Comparison of ENCODE assay signal across 27 cellular contexts in genomic region chr2:55236992-55237543, GRCh38. TPM values are rescaled to one million over a fixed set of nuclear protein-coding genes. Genes with fewer than 3 reads are reported as not detected.
A peak's percentile ranks its signal among the peaks of the same experiment; 100 is the strongest.
DNase-seq lines count a peak whose midpoint lies in the region; ATAC-seq, FAIRE-seq and TF ChIP-seq lines count a peak whose summit lies in the region.
"Had no signal": no experiment of that assay in that cellular context is flagged by ENCODE, and none has a peak within 500 bp of the region (broad histone marks: within the 10 kb centered on the region; RNA-seq: fewer than 3 reads in every experiment).

No MANE protein-coding gene starts in this region.

- H3K27ac Mint-ChIP-seq in CD8-positive, alpha-beta T cell = peak overlapping the region; percentile 49
- H3K27ac Mint-ChIP-seq in WTC11 = no peak overlapping the region

- H3K4me3 ChIP-seq in A549 = no peak overlapping the region
- no peak overlapping the region for H3K4me3 ChIP-seq in CD8-positive, alpha-beta T cell (ENCODE audit: low read depth, low read length)
- no peak overlapping the region for H3K4me3 ChIP-seq in MM.1S (ENCODE audit: low read length)
- H3K4me3 ChIP-seq: cardiac muscle cell, spleen, thyroid gland had no signal

- TF ChIP-seq CTCF in A549 (IDR thresholded peaks at IDR 0.05) (no peak), WTC11 (IDR thresholded peaks at IDR 0.05) (no peak), MM.1S (IDR thresholded peaks at IDR 0.05; ENCODE audit: low read length) (no peak)
- TF ChIP-seq CTCF in CD8-positive, alpha-beta T cell (IDR thresholded peaks at IDR 0.05) = no peak

- no peaks in the 10 kb centered on the region for H3K27me3 Mint-ChIP-seq in CD8-positive, alpha-beta T cell (ENCODE audit: low read depth)
- H3K27me3 Mint-ChIP-seq in WTC11 (ENCODE audit: low read depth) = no peaks in the 10 kb centered on the region
- H3K27me3 Mint-ChIP-seq: stimulated activated naive CD8-positive, alpha-beta T cell treated with anti-CD3 and anti-CD28 coated beads, Interleukin-15, Interleukin-2, amounts not matched to agents 100 ng/mL and 50 ng/mL, for 24 hours had no signal

- no peak for TF ChIP-seq POLR2A in A549 (IDR thresholded peaks at IDR 0.05; ENCODE audit: low read length)

- H3K9me3 Mint-ChIP-seq in CD8-positive, alpha-beta T cell = no peaks in the 10 kb centered on the region
- H3K9me3 Mint-ChIP-seq in WTC11 = no peaks in the 10 kb centered on the region
- H3K9me3 Mint-ChIP-seq: CD8-positive, alpha-beta memory T cell; stimulated activated naive CD8-positive, alpha-beta T cell treated with anti-CD3 and anti-CD28 coated beads, Interleukin-15, Interleukin-2, amounts not matched to agents 100 ng/mL and 50 ng/mL, for 24 hours had no signal

- H3K36me3 Mint-ChIP-seq in CD8-positive, alpha-beta T cell = peaks cover 65% of the 10 kb centered on the region
- H3K36me3 Mint-ChIP-seq in WTC11 = peaks cover 45% of the 10 kb centered on the region

- DNase-seq in A549 (ENCODE audit: low read depth in 1 of 2, low spot score in 1 of 2) (no peak), KBM-7 (peak; percentile 31), WTC11 (ENCODE audit: low spot score) (no peak), MM.1S (no peak), NCI-H1930 (lab: John Stamatoyannopoulos, UW) (no peak)
- DNase-seq in CD8-positive, alpha-beta T cell = no peak
- DNase-seq: activated CD4-positive, CD25-positive, alpha-beta regulatory T cell treated with anti-CD3 and anti-CD28 coated beads, Interleukin-2, amount 50 U/mL, for 72 hours; activated CD8-positive, alpha-beta memory T cell treated with anti-CD3 and anti-CD28 coated beads for 24 hours; activated naive CD4-positive, alpha-beta T cell treated with Interleukin-2 at 50 U/mL for 16 hours; activated T-cell treated with anti-CD3 and anti-CD28 coated beads, Interleukin-2, amount 50 U/mL, for 48 hours; amygdala; CD8-positive, alpha-beta memory T cell; DMS79; GOT3; kidney glomerular epithelial cell; NCI-H1048; NCI-H2081; NCI-H446 treated with DMSO at 0.1 percent for 48 hours; nucleus accumbens; RPMI8226; spleen; stimulated activated CD4-positive, alpha-beta T cell treated with anti-CD3 and anti-CD28 coated beads, Interleukin-4, amount 100 ng/mL, for 24 hours; thyroid gland had no signal

- peaks cover 30% of the 10 kb centered on the region for H3K79me2 ChIP-seq in MM.1S (ENCODE audit: low read length)

- H3K4me1 ChIP-seq in A549 (peaks cover 24% of the 10 kb centered on the region), MM.1S (ENCODE audit: low read length) (peaks cover 11% of the 10 kb centered on the region; the same call in 1 of the 2 replicates)
- peaks cover 16% of the 10 kb centered on the region for H3K4me1 ChIP-seq in CD8-positive, alpha-beta T cell (ENCODE audit: insufficient read depth, low read length)

- no peak for FAIRE-seq in A549 (lab: Jason Lieb, UNC)

- no peak overlapping the region for H3K4me2 ChIP-seq in A549
- no peak overlapping the region for H3K4me2 ChIP-seq in MM.1S (ENCODE audit: low read depth, low read length)

- in situ Hi-C loops in KBM-7 (cut with MboI; ENCODE audit: low pct_unique_long_range_greater_than_20kb, low sequenced_read_pairs) = no loop called here

- H3K27ac ChIP-seq in A549 (no peak overlapping the region), MM.1S (ENCODE audit: low read length) (no peak overlapping the region)
- H3K27ac ChIP-seq in CD8-positive, alpha-beta T cell (ENCODE audit: low read depth, low read length) = no peak overlapping the region
- H3K27ac ChIP-seq: spleen, thyroid gland had no signal

- ATAC-seq in A549 (no peak), WTC11 (no peak), HG02981 (IDR thresholded peaks at IDR 0.05; ENCODE audit: unreplicated experiment) (no peak), GM18519 (IDR thresholded peaks at IDR 0.05; ENCODE audit: low FRiP score, unreplicated experiment) (no peak)
- ATAC-seq in CD8-positive, alpha-beta T cell = no peak

- POLR2A ChIA-PET in A549 (lab: Yijun Ruan, JAX) (interaction anchor here (0.8 kb wide), 1 partner anchor 514 kb away, joined by 5 read pairs; no protein-coding TSS in a partner anchor), WTC11 (lab: Charles Lee) (interaction anchor here (0.8 kb wide), 1 partner anchor 155 kb away, joined by 8 read pairs; no protein-coding TSS in a partner anchor)
- POLR2A ChIA-PET in CD8-positive, alpha-beta T cell (lab: Charles Lee) = no interaction called here

- WGBS in A549 (ENCODE audit: missing lambda C conversion rate) = 93% methylated on average over 2 of the region's 2 CpGs

- peaks cover 33% of the 10 kb centered on the region for H3K4me1 Mint-ChIP-seq in CD8-positive, alpha-beta T cell (ENCODE audit: low read depth)
- H3K4me1 Mint-ChIP-seq in WTC11 = peaks cover 15% of the 10 kb centered on the region

- intact Hi-C loops in CD8-positive, alpha-beta T cell (cut with DNase I, micrococcal nuclease) = loop anchor here (2.0 to 10.0 kb wide), 3 partner anchors 14 to 1262 kb away; partner anchors contain the start of genes PNPT1 (in 1 of the 2) and PSME4 (in 1 of the 2)

- H3K36me3 ChIP-seq in CD8-positive, alpha-beta T cell (ENCODE audit: insufficient read depth, low read length) = peaks cover 22% of the 10 kb centered on the region
- H3K36me3 ChIP-seq in MM.1S (replicated peaks; ENCODE audit: insufficient read depth, low read length) = peaks cover 3% of the 10 kb centered on the region; the same call in 1 of the 2 replicates

- peaks cover 42% of the 10 kb centered on the region for H3F3A ChIP-seq in MM.1S (ENCODE audit: insufficient read depth, low read length)

- H3K9me3 ChIP-seq in A549 = no peaks in the 10 kb centered on the region
- H3K9me3 ChIP-seq in CD8-positive, alpha-beta T cell (ENCODE audit: low read length) = no peaks in the 10 kb centered on the region
- no peaks in the 10 kb centered on the region for H3K9me3 ChIP-seq in MM.1S (replicated peaks; ENCODE audit: insufficient read depth, low read length)
- H3K9me3 ChIP-seq: spleen, thyroid gland had no signal

- H3K4me3 Mint-ChIP-seq in CD8-positive, alpha-beta T cell = no peak overlapping the region
- H3K4me3 Mint-ChIP-seq in WTC11 = no peak overlapping the region

- no peak for TF ChIP-seq EP300 in A549 (IDR thresholded peaks at IDR 0.05)

- no peaks in the 10 kb centered on the region for H3K9me2 ChIP-seq in MM.1S (replicated peaks; ENCODE audit: insufficient read depth, low read length)

- H3K27me3 ChIP-seq in CD8-positive, alpha-beta T cell (ENCODE audit: insufficient read depth, low read length) = no peaks in the 10 kb centered on the region
- H3K27me3 ChIP-seq in MM.1S (replicated peaks; ENCODE audit: insufficient read depth, low read length) = no peaks in the 10 kb centered on the region
- H3K27me3 ChIP-seq: cardiac muscle cell, spleen, thyroid gland had no signal

- no peak for TF ChIP-seq RAD21 in A549 (conservative IDR thresholded peaks at IDR 0.05 in 1 of 2, IDR thresholded peaks at IDR 0.05 in 1 of 2)

- no peak overlapping the region for H3K9ac ChIP-seq in MM.1S (ENCODE audit: low read length)

- no peak overlapping the region for H2AFZ ChIP-seq in MM.1S (ENCODE audit: low read length)

- no peaks in the 10 kb centered on the region; the same call in 1 of the 2 replicates for H4K20me1 ChIP-seq in MM.1S (ENCODE audit: insufficient read depth, low read length)

- CTCF ChIA-PET in A549 (lab: Yijun Ruan, JAX) = interaction anchor here (0.7 to 1.3 kb wide), 2 partner anchors 194 to 337 kb away, joined by 3 read pairs; no protein-coding TSS in a partner anchor
- CTCF ChIA-PET in CD8-positive, alpha-beta T cell (lab: Charles Lee) = interaction anchor here (0.8 kb wide), 2 partner anchors 9 to 14 kb away, joined by 3 read pairs; no protein-coding TSS in a partner anchor
- CTCF ChIA-PET in WTC11 (lab: Charles Lee) = no interaction called here

TF ChIP-seq in A549, 52 proteins besides CTCF, POLR2A, EP300 and RAD21 (continues in another document):
- 0 out of 2 replicates have a peak, but pooled peaks have one; percentile 10 for TF ChIP-seq FOSB (CRISPR knock-in tag; IDR thresholded peaks at IDR 0.05)
- TF ChIP-seq HOXA7 (CRISPR knock-in tag; IDR thresholded peaks at IDR 0.05) = 0 out of 2 replicates have a peak, but pooled peaks have one; percentile 34
- TF ChIP-seq BHLHE40 (IDR thresholded peaks at IDR 0.05; ENCODE audit: low read depth, low read length) = no peak
- TF ChIP-seq RARB (CRISPR knock-in tag; IDR thresholded peaks at IDR 0.05) = peak; percentile 59; the same call in 1 of the 2 replicates
- no peak for TF ChIP-seq SREBF2 (IDR thresholded peaks at IDR 0.05)

TF ChIP-seq in WTC11, 78 proteins besides CTCF, POLR2A, EP300 and RAD21 (continues in another document):
- TF ChIP-seq ETV6 (CRISPR knock-in tag; IDR thresholded peaks at IDR 0.05) (no peak), NFE2L1 (CRISPR knock-in tag; IDR thresholded peaks at IDR 0.05) (no peak), TEAD1 (CRISPR knock-in tag; IDR thresholded peaks at IDR 0.05) (no peak), SMAD3 (CRISPR knock-in tag; IDR thresholded peaks at IDR 0.05; ENCODE audit: borderline replicate concordance) (no peak), MAX (CRISPR knock-in tag; IDR thresholded peaks at IDR 0.05) (no peak), EMX1 (CRISPR knock-in tag; IDR thresholded peaks at IDR 0.05) (peak; percentile 68; the same call in 1 of the 2 replicates)

RNA-seq across cellular contexts. Expression of gene RPS27A, which starts 4.6 kb away (rescaled TPM):
- polyA plus RNA-seq in A549 (2011; rRNA removed) (3,746 and 4,103 TPM in 2 replicates), A549 (2017; fragmentation: RNase III; extraction: RNeasy Plus Mini Kit Qiagen cat#74134 plus additional on column Dnase treatment) (2,882 to 3,129 TPM (median 3,110 TPM) in 3 replicates)
- 1,508 and 1,836 TPM in 2 replicates for polyA plus RNA-seq in A549 (2012; cell fraction: cytosol; rRNA removed)
- 339 and 541 TPM in 2 replicates for polyA plus RNA-seq in A549 (2012; cell fraction: nucleus; rRNA removed)
- 284 and 319 TPM in 2 replicates for polyA minus RNA-seq in A549 (2011; rRNA and poly(A)+ RNA removed)
- total RNA-seq in CD8-positive, alpha-beta T cell = 1,000 to 10,000 TPM; 2,135 to 2,231 TPM
- 1,384 to 1,430 TPM (median 1,424 TPM) in 3 replicates for total RNA-seq in WTC11 (2021)

RNA-seq across cellular contexts. Expression of gene CLHC1, which starts 5.0 kb away (rescaled TPM):
- polyA plus RNA-seq in A549 (2011; rRNA removed) (6.5 and 8.5 TPM in 2 replicates), A549 (2017; fragmentation: RNase III; extraction: RNeasy Plus Mini Kit Qiagen cat#74134 plus additional on column Dnase treatment) (3.2 to 5.3 TPM (median 4.0 TPM) in 3 replicates)
- polyA plus RNA-seq in A549 (2012; cell fraction: cytosol; rRNA removed) = 2.1 and 2.2 TPM in 2 replicates
- polyA plus RNA-seq in A549 (2012; cell fraction: nucleus; rRNA removed) = 5.2 and 6.5 TPM in 2 replicates
- polyA minus RNA-seq in A549 (2011; rRNA and poly(A)+ RNA removed) = 6.4 and 14.0 TPM in 2 replicates
- 1 to 10 TPM; 2.2 to 2.3 TPM for total RNA-seq in CD8-positive, alpha-beta T cell
- 6.9 to 7.5 TPM (median 7.2 TPM) in 3 replicates for total RNA-seq in WTC11 (2021)

RNA-seq across cellular contexts. Expression of gene MTIF2, which starts 32.0 kb away (rescaled TPM):
- polyA plus RNA-seq in A549 (2011; rRNA removed) (55.3 and 91.6 TPM in 2 replicates), A549 (2017; fragmentation: RNase III; extraction: RNeasy Plus Mini Kit Qiagen cat#74134 plus additional on column Dnase treatment) (47.2 to 54.1 TPM (median 48.7 TPM) in 3 replicates)
- 19.6 and 21.6 TPM in 2 replicates for polyA plus RNA-seq in A549 (2012; cell fraction: cytosol; rRNA removed)
- polyA plus RNA-seq in A549 (2012; cell fraction: nucleus; rRNA removed) = 18.6 and 20.7 TPM in 2 replicates
- 45.4 TPM in 2 replicates for polyA minus RNA-seq in A549 (2011; rRNA and poly(A)+ RNA removed)
- total RNA-seq in CD8-positive, alpha-beta T cell = 10 to 100 TPM; 12.2 to 14.4 TPM
- total RNA-seq in WTC11 (2021) = 38.9 to 43.9 TPM (median 39.8 TPM) in 3 replicates
